ENCODE assay signal across 18 cellular contexts in the genomic region with DNA sequence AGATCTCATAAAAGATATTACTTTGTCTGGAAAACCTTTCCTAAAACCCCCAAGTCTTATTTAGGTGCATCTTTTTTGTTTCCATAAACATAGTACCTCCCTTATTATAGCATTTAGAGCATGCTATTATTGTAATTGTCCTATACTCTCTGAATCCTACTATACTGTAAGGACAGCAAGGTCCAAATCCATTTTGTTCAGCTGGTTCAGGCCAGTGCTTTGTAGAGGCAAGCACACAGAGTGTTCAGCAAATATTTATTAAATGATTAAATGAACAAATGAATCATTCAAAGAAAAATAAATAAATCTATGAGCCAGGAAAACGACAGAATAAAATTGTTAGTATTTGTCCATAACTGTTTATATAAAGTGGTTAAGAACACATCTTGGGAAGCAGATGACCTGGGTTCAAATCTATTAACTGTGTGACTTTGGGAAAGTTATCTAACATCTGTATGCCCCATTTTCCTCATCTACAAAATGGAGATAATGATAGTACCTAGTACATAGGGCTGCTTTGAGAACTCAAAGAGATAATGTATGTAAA.
DNase-seq lines count a peak whose midpoint lies in the region; ATAC-seq, FAIRE-seq and TF ChIP-seq lines count a peak whose summit lies in the region.
"Had no signal": no experiment of that assay in that cellular context is flagged by ENCODE, and none has a peak within 500 bp of the region (broad histone marks: within the 10 kb centered on the region; RNA-seq: fewer than 3 reads in every experiment).

No MANE protein-coding gene starts in this region.

- H3K36me3 ChIP-seq in mammary epithelial cell (ENCODE audit: insufficient read depth, low read length), result peaks cover 3% of the 10 kb centered on the region
- H3K36me3 ChIP-seq: BLaER1 treated with 17β-estradiol and CSF1 and Interleukin-3, amounts not matched to agents 10 nM and 100 nM had no signal

- H3K9me3 ChIP-seq in mammary epithelial cell (replicated peaks; ENCODE audit: insufficient read depth, low read length), result no peaks in the 10 kb centered on the region
- H3K9me3 ChIP-seq: BLaER1 treated with 17β-estradiol and CSF1 and Interleukin-3, amounts not matched to agents 10 nM and 100 nM; SK-N-SH had no signal

- no peak overlapping the region for H3K4me3 Mint-ChIP-seq in MCF 10A (ENCODE audit: unreplicated experiment)
- H3K4me3 Mint-ChIP-seq: GM23338 had no signal

- no peak overlapping the region for H3K4me3 ChIP-seq in mammary epithelial cell (replicated peaks in 1 of 3; ENCODE audit: insufficient read depth in 1 of 3, low read depth in 2 of 3, low read length in 3 of 3)
- H3K4me3 ChIP-seq: BLaER1 treated with 17β-estradiol and CSF1 and Interleukin-3, amounts not matched to agents 10 nM and 100 nM; GM12878; GM23338 had no signal

- H3K36me3 Mint-ChIP-seq in MCF 10A (ENCODE audit: insufficient read depth, unreplicated experiment), result peaks cover 10% of the 10 kb centered on the region

- intact Hi-C loops in MCF 10A (cut with micrococcal nuclease) (no loop called here), mammary epithelial cell (cut with micrococcal nuclease) (no loop called here)

- H3K4me1 ChIP-seq in mammary epithelial cell (ENCODE audit: insufficient read depth, low read length), result no peaks in the 10 kb centered on the region
- H3K4me1 ChIP-seq: BLaER1 treated with 17β-estradiol and CSF1 and Interleukin-3, amounts not matched to agents 10 nM and 100 nM had no signal

- CTCF ChIA-PET in MCF 10A (lab: Yijun Ruan, JAX) (interaction anchor here (0.5 kb wide), 1 partner anchor 276 kb away, joined by 4 read pairs; no protein-coding TSS in a partner anchor), mammary epithelial cell (lab: Charles Lee; ENCODE audit: low non-redundant PET) (no interaction called here)

- H3K27ac ChIP-seq in mammary epithelial cell (ENCODE audit: insufficient read depth, low read depth, low read length), result no peak overlapping the region
- H3K27ac ChIP-seq: BLaER1 treated with 17β-estradiol and CSF1 and Interleukin-3, amounts not matched to agents 10 nM and 100 nM; HL-60 had no signal

- 70% methylated on average over 1 of the region's 1 CpG for WGBS in mammary epithelial cell (ENCODE audit: low coverage, missing lambda C conversion rate)

- H3K27me3 ChIP-seq in mammary epithelial cell (ENCODE audit: insufficient read depth, low read length), result no peaks in the 10 kb centered on the region
- H3K27me3 ChIP-seq: BLaER1 treated with 17β-estradiol and CSF1 and Interleukin-3, amounts not matched to agents 10 nM and 100 nM had no signal

- H2AFZ ChIP-seq in mammary epithelial cell (ENCODE audit: low read depth, low read length), result no peak overlapping the region
- H2AFZ ChIP-seq: GM23338 had no signal

- in situ Hi-C loops in mammary epithelial cell (cut with MboI; ENCODE audit: low sequenced_read_pairs in 2 of 2), result no loop called here

- ATAC-seq in GM18867 (IDR thresholded peaks at IDR 0.05; ENCODE audit: unreplicated experiment), result no peak
- ATAC-seq: GM12878, GM23338 had no signal

- no peaks in the 10 kb centered on the region for H3K27me3 Mint-ChIP-seq in MCF 10A (ENCODE audit: insufficient read depth, unreplicated experiment)

- DNase-seq in MCF 10A (ENCODE audit: unreplicated experiment), result no peak
- DNase-seq in mammary epithelial cell, result no peak
- DNase-seq in HT-29 (ENCODE audit: low spot score), result no peak
- DNase-seq in T1000 (lab: John Stamatoyannopoulos, UW), result no peak
- no peak for DNase-seq in HK-2 (ENCODE audit: unreplicated experiment)
- DNase-seq: 8988T, NCI-H1417, NCI-H2081, NCI-H526, SK-N-SH had no signal

- dilution Hi-C loops in mammary epithelial cell (cut with HindIII; ENCODE audit: low sequenced_read_pairs), result no loop called here

- POLR2A ChIA-PET in MCF 10A (lab: Yijun Ruan, JAX), result no interaction called here

- H4K20me1 ChIP-seq in mammary epithelial cell (ENCODE audit: insufficient read depth, low read length), result no peaks in the 10 kb centered on the region
- H4K20me1 ChIP-seq: BLaER1 treated with 17β-estradiol and CSF1 and Interleukin-3, amounts not matched to agents 10 nM and 100 nM had no signal

- BruUV-seq in MCF 10A (replicated peaks; lab: Mats Ljungman, UMichigan) (no TSS peak), mammary epithelial cell (replicated peaks; lab: Mats Ljungman, UMichigan) (no TSS peak)

- no peak overlapping the region for H3K9ac ChIP-seq in mammary epithelial cell (ENCODE audit: insufficient read depth, low read length)
- H3K9ac ChIP-seq: BLaER1 treated with 17β-estradiol and CSF1 and Interleukin-3, amounts not matched to agents 10 nM and 100 nM; SK-N-SH had no signal

- TF ChIP-seq CTCF in MCF 10A (IDR thresholded peaks at IDR 0.05; ENCODE audit: unreplicated experiment) (no peak), mammary epithelial cell (conservative IDR thresholded peaks at IDR 0.05 in 1 of 2, IDR thresholded peaks at IDR 0.05 in 1 of 2; ENCODE audit: extremely low read depth in 1 of 2, insufficient read depth in 1 of 2, low read depth in 1 of 2, low read length in 2 of 2) (no peak)

- H3K27ac Mint-ChIP-seq in MCF 10A (ENCODE audit: low read depth, unreplicated experiment), result peak overlapping the region; percentile 17
- H3K27ac Mint-ChIP-seq: GM23338 had no signal

- H3K4me1 Mint-ChIP-seq in MCF 10A (ENCODE audit: insufficient read depth, unreplicated experiment), result no peaks in the 10 kb centered on the region
- H3K4me1 Mint-ChIP-seq: GM23338 had no signal

- H3K79me2 ChIP-seq in mammary epithelial cell (ENCODE audit: insufficient read depth, low read length), result no peaks in the 10 kb centered on the region

- FAIRE-seq in TTC549 (lab: Jason Lieb, UNC) (peak; percentile 50), islet of Langerhans (lab: Jason Lieb, UNC) (peak; percentile 36)
- FAIRE-seq: GM12878, GM18507 had no signal

- H3K4me2 ChIP-seq in mammary epithelial cell (ENCODE audit: insufficient read depth, low read depth, low read length), result no peak overlapping the region
- H3K4me2 ChIP-seq: BLaER1 treated with 17β-estradiol and CSF1 and Interleukin-3, amounts not matched to agents 10 nM and 100 nM; GM23338; SK-N-SH had no signal

- H3K9me3 Mint-ChIP-seq in MCF 10A (ENCODE audit: unreplicated experiment), result no peaks in the 10 kb centered on the region
- H3K9me3 Mint-ChIP-seq: GM23338 had no signal
